In genomic region chr2:86622409-86622877, GRCh38 we compare ENCODE assay signal across 8 cellular contexts. TPM values are rescaled to one million over a fixed set of nuclear protein-coding genes. Genes with fewer than 3 reads are reported as not detected.
DNase-seq lines count a peak whose midpoint lies in the region; ATAC-seq, FAIRE-seq and TF ChIP-seq lines count a peak whose summit lies in the region.

No MANE protein-coding gene starts in this region.

- no peak overlapping the region for H2BK12ac ChIP-seq in H1 (ENCODE audit: low read depth, low read length)

- no peak overlapping the region for H2BK5ac ChIP-seq in H1 (ENCODE audit: low read depth, low read length)

- H3K27me3 ChIP-seq in CD4-positive, alpha-beta memory T cell (ENCODE audit: insufficient read depth, low read length), result no peaks in the 10 kb centered on the region
- no peaks in the 10 kb centered on the region for H3K27me3 ChIP-seq in H1 (replicated peaks in 1 of 4; ENCODE audit: control insufficient read depth in 3 of 4, extremely low read depth in 1 of 4, insufficient read depth in 3 of 4, low read length in 3 of 4)

- no peak overlapping the region for H4K5ac ChIP-seq in H1 (ENCODE audit: insufficient read length, low read depth, low read length)

- H3K79me2 ChIP-seq in H1 (ENCODE audit: control insufficient read depth in 1 of 2, insufficient read depth in 2 of 2, low read length in 2 of 2), result peaks cover 0 to 13% of the 10 kb centered on the region in 2 experiments; a peak in 2 of 4 replicates

- peak; percentile 13 for ATAC-seq in mucosa of descending colon
- ATAC-seq in GM18519 (IDR thresholded peaks at IDR 0.05; ENCODE audit: low FRiP score, unreplicated experiment), result no peak
- no peak for ATAC-seq in HG03460 (IDR thresholded peaks at IDR 0.05; ENCODE audit: unreplicated experiment)

- H3K79me1 ChIP-seq in H1 (ENCODE audit: low read depth, low read length), result no peaks in the 10 kb centered on the region; the same call in 1 of the 2 replicates

- H3K27ac ChIP-seq in CD4-positive, alpha-beta memory T cell (ENCODE audit: low read depth, low read length), result peak overlapping the region; percentile 92
- 0 out of 2 replicates have a peak overlapping the region, but pooled peaks have one; percentile 81 for H3K27ac ChIP-seq in H1 (ENCODE audit: low read depth, low read length)
- H3K27ac ChIP-seq in substantia nigra (ENCODE audit: low read depth, low read length, poor library complexity, severe bottlenecking), result peak overlapping the region; percentile 92

- no peak overlapping the region for H3K23ac ChIP-seq in H1 (ENCODE audit: insufficient read length)

- peak overlapping the region; percentile 58 to 59 for H3K4me3 ChIP-seq in CD4-positive, alpha-beta memory T cell (ENCODE audit: low read length in 2 of 2)
- H3K4me3 ChIP-seq in H1 (ENCODE audit: extremely low read depth in 1 of 4, insufficient read depth in 2 of 4, low read depth in 3 of 4, low read length in 4 of 4), result peak overlapping the region; percentile 76 to 99 (median 88)
- peak overlapping the region; percentile 71 for H3K4me3 ChIP-seq in mucosa of descending colon

- peak overlapping the region; percentile 78; the same call in 1 of the 2 replicates for H2AFZ ChIP-seq in H1 (ENCODE audit: low read length)

- H3K18ac ChIP-seq in H1 (ENCODE audit: extremely low read depth, low read length), result no peak overlapping the region; the same call in 1 of the 2 replicates

- TF ChIP-seq CTCF in H1 (IDR thresholded peaks at IDR 0.05; ENCODE audit: control extremely low read depth in 1 of 3, insufficient read depth in 1 of 3, low read depth in 1 of 3, low read length in 3 of 3), result no peak
- no peak for TF ChIP-seq CTCF in mucosa of descending colon (IDR thresholded peaks at IDR 0.05)

- H4K91ac ChIP-seq in H1 (replicated peaks; ENCODE audit: insufficient read length, low read length), result no peak overlapping the region

- H3K4me1 Mint-ChIP-seq in CD4-positive, alpha-beta memory T cell, result peaks cover 34 to 50% (median 42%) of the 10 kb centered on the region in 4 donors

- TF ChIP-seq POLR2A in H1 (IDR thresholded peaks at IDR 0.05; ENCODE audit: control extremely low read depth in 1 of 2, low read depth in 2 of 2, low read length in 2 of 2), result no peak

- no peaks in the 10 kb centered on the region for H3K27me3 Mint-ChIP-seq in CD4-positive, alpha-beta memory T cell

- peaks cover 24 to 38% of the 10 kb centered on the region in 2 donors for H3K36me3 Mint-ChIP-seq in CD4-positive, alpha-beta memory T cell

- H3K23me2 ChIP-seq in H1 (ENCODE audit: low read depth, low read length), result peaks cover 10% of the 10 kb centered on the region; the same call in 1 of the 2 replicates

- no peaks in the 10 kb centered on the region for H3K36me3 ChIP-seq in CD4-positive, alpha-beta memory T cell (ENCODE audit: insufficient read depth, low read length)
- H3K36me3 ChIP-seq in H1 (ENCODE audit: control insufficient read depth in 2 of 4, insufficient read depth in 4 of 4, low read length in 3 of 4) (peaks cover 0 to 5% (median 0%) of the 10 kb centered on the region in 4 experiments; a peak in 1 of 8 replicates), mucosa of descending colon (ENCODE audit: low read depth) (no peaks in the 10 kb centered on the region)

- POLR2A ChIA-PET in CD4-positive, alpha-beta memory T cell (lab: Charles Lee; ENCODE audit: partially characterized antibody), result interaction anchor here (0.6 to 5.7 kb wide), 18 partner anchors 12 to 430 kb away, joined by 3 to 61 read pairs (median 4); partner anchors contain the start of genes CHMP3, IMMT and KDM3A
- POLR2A ChIA-PET in H1 (lab: Charles Lee; ENCODE audit: partially characterized antibody), result interaction anchor here (0.9 to 1.7 kb wide), 4 partner anchors 17 to 126 kb away, joined by 4 to 7 read pairs (median 4); partner anchors contain the start of gene CHMP3

- WGBS in H1 (ENCODE audit: extremely low coverage in 1 of 2, insufficient coverage in 1 of 2, insufficient read length in 1 of 2, insufficient replicate concordance in 2 of 2, low coverage in 1 of 2, low lambda C conversion rate in 2 of 2, missing lambda C conversion rate in 1 of 2), 2 experiments, result 7% methylated on average over 12 of the region's 13 CpGs; no CpG with 5 or more reads in 1 of the 2 experiments

- CTCF ChIA-PET in CD4-positive, alpha-beta memory T cell (lab: Charles Lee; ENCODE audit: partially characterized antibody), result interaction anchor here (0.7 to 2.9 kb wide), 7 partner anchors 13 to 144 kb away, joined by 3 to 12 read pairs (median 3); no protein-coding TSS in a partner anchor
- CTCF ChIA-PET in H1 (lab: Charles Lee; ENCODE audit: partially characterized antibody), result interaction anchor here (0.8 to 1.8 kb wide), 3 partner anchors 12 to 83 kb away, joined by 3 to 5 read pairs (median 4); no protein-coding TSS in a partner anchor

- H3K56ac ChIP-seq in H1 (replicated peaks; ENCODE audit: insufficient read length, low read depth, low read length), result no peak overlapping the region

- H3K4me1 ChIP-seq in CD4-positive, alpha-beta memory T cell (ENCODE audit: insufficient read depth, low read length), result peaks cover 41% of the 10 kb centered on the region
- H3K4me1 ChIP-seq in H1 (replicated peaks in 1 of 4; ENCODE audit: control insufficient read depth in 3 of 4, insufficient read depth in 4 of 4, low read length in 3 of 4), result no peaks in the 10 kb centered on the region; a peak in 1 of 7 replicates
- H3K4me1 ChIP-seq in mucosa of descending colon (ENCODE audit: low read depth), result peaks cover 10% of the 10 kb centered on the region

- DNase-seq in CD4-positive, alpha-beta memory T cell, result peak; percentile 14 to 54 (median 17)
- DNase-seq in HK-2 (ENCODE audit: unreplicated experiment) (peak; percentile 44), UCSD-AML1 (lab: John Stamatoyannopoulos, UW; ENCODE audit: unreplicated experiment) (peak; percentile 60), H1 (ENCODE audit: low read depth in 1 of 2, low spot score in 2 of 2) (peak in 1 of 2 experiments; percentile 51), mucosa of descending colon (peak; percentile 62 to 65 (median 63)), substantia nigra (lab: John Stamatoyannopoulos, UW) (peak in 21 of 49 donors; percentile 13 to 57 (median 40))

- no peak overlapping the region for H2BK15ac ChIP-seq in H1 (ENCODE audit: low read length)

- no peaks in the 10 kb centered on the region for H3K9me3 ChIP-seq in CD4-positive, alpha-beta memory T cell (ENCODE audit: control insufficient read depth in 1 of 2, low read length in 2 of 2)
- H3K9me3 ChIP-seq in H1 (ENCODE audit: insufficient read depth in 2 of 2, low read depth in 1 of 2, low read length in 1 of 2), result no peaks in the 10 kb centered on the region
- H3K9me3 ChIP-seq in mucosa of descending colon, result no peaks in the 10 kb centered on the region

- no peak overlapping the region for H3K4ac ChIP-seq in H1 (replicated peaks; ENCODE audit: insufficient read length, low read depth, low read length)

- H2BK120ac ChIP-seq in H1 (replicated peaks; ENCODE audit: low read depth, low read length), result no peak overlapping the region

- H4K8ac ChIP-seq in H1 (ENCODE audit: extremely low read depth, insufficient read depth, low read length), result peak overlapping the region; percentile 60; the same call in 1 of the 2 replicates

- peaks cover 0 to 2% of the 10 kb centered on the region in 2 experiments for H4K20me1 ChIP-seq in H1 (replicated peaks in 1 of 2; ENCODE audit: control insufficient read depth in 1 of 2, insufficient read depth in 2 of 2, low read length in 2 of 2)

- no peak overlapping the region for H3K14ac ChIP-seq in H1 (ENCODE audit: insufficient read length)

- peak overlapping the region; percentile 88 to 96 (median 92) for H3K27ac Mint-ChIP-seq in CD4-positive, alpha-beta memory T cell

- intact Hi-C loops in CD4-positive, alpha-beta memory T cell (cut with micrococcal nuclease), result loop anchor here (2.0 to 5.0 kb wide), 4 partner anchors 40 to 425 kb away; partner anchors contain the start of genes IMMT, KDM3A and MRPL35
- intact Hi-C loops in mucosa of descending colon (cut with DNase I, micrococcal nuclease), result no loop called here

- H2AK5ac ChIP-seq in H1 (ENCODE audit: low read depth, low read length), result no peak overlapping the region

- no peak for FAIRE-seq in H1 (lab: Jason Lieb, UNC)

- peak overlapping the region; percentile 76 to 98 for H3K4me2 ChIP-seq in H1 (ENCODE audit: insufficient read depth in 1 of 2, low read depth in 2 of 2, low read length in 2 of 2)

- H3K9me3 Mint-ChIP-seq in CD4-positive, alpha-beta memory T cell, result no peaks in the 10 kb centered on the region

- no peak overlapping the region for H2BK20ac ChIP-seq in H1 (ENCODE audit: low read length)

- TF ChIP-seq EP300 in H1 (IDR thresholded peaks at IDR 0.05; ENCODE audit: borderline replicate concordance in 1 of 2, low read depth in 2 of 2, low read length in 2 of 2), result no peak

- peak overlapping the region in 3 of 4 experiments; percentile 67 to 93 (median 79); a peak in 6 of 7 replicates for H3K9ac ChIP-seq in H1 (replicated peaks in 1 of 4; ENCODE audit: extremely low read depth in 1 of 4, low read depth in 3 of 4, low read length in 3 of 4)

- no peak for TF ChIP-seq RAD21 in H1 (IDR thresholded peaks at IDR 0.05 in 1 of 2, conservative IDR thresholded peaks at IDR 0.05 in 1 of 2; ENCODE audit: low read depth in 2 of 2, low read length in 2 of 2)

- peak overlapping the region; percentile 94 to 98 (median 95) for H3K4me3 Mint-ChIP-seq in CD4-positive, alpha-beta memory T cell

RNA-seq across cellular contexts. Expression of gene RNF103, which starts 1.2 kb away (rescaled TPM):
- 10 to 100 TPM; 33.7 to 35.0 TPM for total RNA-seq in CD4-positive, alpha-beta memory T cell
- polyA plus RNA-seq in CD4-positive, alpha-beta memory T cell, result 1 to 10 TPM; 1.8 to 6.4 TPM
- total RNA-seq in H1 (2021; fragmentation: NEBNext Ultra II Directional; extraction: Animal tissue kit (Norgen Biotek cat#: 25700)), result 6.0 and 7.4 TPM in 2 replicates
- 2.7 and 3.3 TPM in 2 replicates for polyA plus RNA-seq in H1 (2011; rRNA removed)
- 3.8 TPM for polyA plus RNA-seq in H1 (2011; cell fraction: cytosol; rRNA removed)
- 2.9 TPM for polyA plus RNA-seq in H1 (2011; cell fraction: nucleus; rRNA removed)
- 3.1 to 4.6 TPM (median 3.5 TPM) in 4 replicates for polyA plus RNA-seq in H1 (2012, experiment 1 of 2)
- polyA plus RNA-seq in H1 (2012, experiment 2 of 2), result 0.68 TPM
- 6.9 TPM for polyA plus RNA-seq in H1 (2013, experiment 1 of 2)
- polyA plus RNA-seq in H1 (2013, experiment 2 of 2), result 6.7 TPM
- polyA minus RNA-seq in H1 (2011; rRNA and poly(A)+ RNA removed), result 4.1 and 4.5 TPM in 2 replicates
- 4.3 TPM for polyA minus RNA-seq in H1 (2011; cell fraction: cytosol; rRNA and poly(A)+ RNA removed)
- 13.5 TPM for polyA minus RNA-seq in H1 (2011; cell fraction: nucleus; rRNA and poly(A)+ RNA removed)
- 10 to 100 TPM; 61.7 to 73.2 (median 69.7) TPM for total RNA-seq in mucosa of descending colon

RNA-seq across cellular contexts. Expression of gene CHMP3, which starts 59.2 kb away (rescaled TPM):
- total RNA-seq in CD4-positive, alpha-beta memory T cell, result 10 to 100 TPM; 83.3 to 83.6 TPM
- 10 to 100 TPM; 78.5 to 81.3 TPM for polyA plus RNA-seq in CD4-positive, alpha-beta memory T cell
- total RNA-seq in H1 (2021; fragmentation: NEBNext Ultra II Directional; extraction: Animal tissue kit (Norgen Biotek cat#: 25700)), result 21.7 and 21.9 TPM in 2 replicates
- polyA plus RNA-seq in H1 (2011; rRNA removed), result 7.9 and 11.7 TPM in 2 replicates
- polyA plus RNA-seq in H1 (2011; cell fraction: cytosol; rRNA removed), result 18.9 TPM
- polyA plus RNA-seq in H1 (2011; cell fraction: nucleus; rRNA removed), result 8.1 TPM
- 22.2 to 26.1 TPM (median 24.3 TPM) in 4 replicates for polyA plus RNA-seq in H1 (2012, experiment 1 of 2)
- polyA plus RNA-seq in H1 (2012, experiment 2 of 2), result 5.0 TPM
- polyA plus RNA-seq in H1 (2013, experiment 1 of 2), result 13.5 TPM
- polyA plus RNA-seq in H1 (2013, experiment 2 of 2), result 15.6 TPM
- 15.0 and 24.8 TPM in 2 replicates for polyA minus RNA-seq in H1 (2011; rRNA and poly(A)+ RNA removed)
- 5.4 TPM for polyA minus RNA-seq in H1 (2011; cell fraction: cytosol; rRNA and poly(A)+ RNA removed)
- polyA minus RNA-seq in H1 (2011; cell fraction: nucleus; rRNA and poly(A)+ RNA removed), result 9.8 TPM
- total RNA-seq in mucosa of descending colon, result 100 to 1,000 TPM; 149 to 203 (median 196) TPM
